In the genomic region with DNA sequence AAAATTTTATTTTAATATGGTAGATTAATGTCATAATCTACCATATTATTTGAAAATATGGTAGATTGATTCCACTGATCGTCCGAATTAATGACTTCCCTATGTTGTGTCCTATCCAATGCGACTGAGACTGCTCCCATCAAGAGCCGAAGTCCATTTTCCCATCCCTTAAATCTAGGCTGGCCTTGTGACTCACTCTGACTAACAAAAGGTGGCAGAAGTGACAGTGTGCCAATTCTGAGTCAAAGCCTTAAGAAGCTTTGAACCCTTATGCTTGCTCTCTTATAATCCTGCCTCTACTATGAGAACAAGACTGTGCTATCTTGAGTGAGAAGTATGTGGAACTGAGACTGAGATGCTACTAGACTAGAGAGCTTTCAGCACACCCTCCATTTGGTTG, we compare ENCODE assay signal across 2 cellular contexts.
TF ChIP-seq lines count a peak whose summit lies in the region.

No MANE protein-coding gene starts in this region.

TF ChIP-seq in IMR-90, 13 proteins besides CTCF, POLR2A, EP300 and RAD21 (continued from another document):
- TF ChIP-seq, protein P1, sequence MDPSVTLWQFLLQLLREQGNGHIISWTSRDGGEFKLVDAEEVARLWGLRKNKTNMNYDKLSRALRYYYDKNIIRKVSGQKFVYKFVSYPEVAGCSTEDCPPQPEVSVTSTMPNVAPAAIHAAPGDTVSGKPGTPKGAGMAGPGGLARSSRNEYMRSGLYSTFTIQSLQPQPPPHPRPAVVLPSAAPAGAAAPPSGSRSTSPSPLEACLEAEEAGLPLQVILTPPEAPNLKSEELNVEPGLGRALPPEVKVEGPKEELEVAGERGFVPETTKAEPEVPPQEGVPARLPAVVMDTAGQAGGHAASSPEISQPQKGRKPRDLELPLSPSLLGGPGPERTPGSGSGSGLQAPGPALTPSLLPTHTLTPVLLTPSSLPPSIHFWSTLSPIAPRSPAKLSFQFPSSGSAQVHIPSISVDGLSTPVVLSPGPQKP (IDR thresholded peaks at IDR 0.05; ENCODE audit: borderline replicate concordance, low read depth, low read length) = no peak

TF ChIP-seq in SK-N-SH treated with all-trans-retinoic acid at 6 μM for 48 hours, 23 proteins besides CTCF, POLR2A, EP300 and RAD21 (continued from another document):
- TF ChIP-seq, protein P2, sequence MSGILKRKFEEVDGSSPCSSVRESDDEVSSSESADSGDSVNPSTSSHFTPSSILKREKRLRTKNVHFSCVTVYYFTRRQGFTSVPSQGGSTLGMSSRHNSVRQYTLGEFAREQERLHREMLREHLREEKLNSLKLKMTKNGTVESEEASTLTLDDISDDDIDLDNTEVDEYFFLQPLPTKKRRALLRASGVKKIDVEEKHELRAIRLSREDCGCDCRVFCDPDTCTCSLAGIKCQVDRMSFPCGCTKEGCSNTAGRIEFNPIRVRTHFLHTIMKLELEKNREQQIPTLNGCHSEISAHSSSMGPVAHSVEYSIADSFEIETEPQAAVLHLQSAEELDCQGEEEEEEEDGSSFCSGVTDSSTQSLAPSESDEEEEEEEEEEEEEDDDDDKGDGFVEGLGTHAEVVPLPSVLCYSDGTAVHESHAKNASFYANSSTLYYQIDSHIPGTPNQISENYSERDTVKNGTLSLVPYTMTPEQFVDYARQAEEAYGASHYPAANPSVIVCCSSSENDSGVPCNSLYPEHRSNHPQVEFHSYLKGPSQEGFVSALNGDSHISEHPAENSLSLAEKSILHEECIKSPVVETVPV (CRISPR knock-in tag; IDR thresholded peaks at IDR 0.05) = no peak
- TF ChIP-seq, protein P3, sequence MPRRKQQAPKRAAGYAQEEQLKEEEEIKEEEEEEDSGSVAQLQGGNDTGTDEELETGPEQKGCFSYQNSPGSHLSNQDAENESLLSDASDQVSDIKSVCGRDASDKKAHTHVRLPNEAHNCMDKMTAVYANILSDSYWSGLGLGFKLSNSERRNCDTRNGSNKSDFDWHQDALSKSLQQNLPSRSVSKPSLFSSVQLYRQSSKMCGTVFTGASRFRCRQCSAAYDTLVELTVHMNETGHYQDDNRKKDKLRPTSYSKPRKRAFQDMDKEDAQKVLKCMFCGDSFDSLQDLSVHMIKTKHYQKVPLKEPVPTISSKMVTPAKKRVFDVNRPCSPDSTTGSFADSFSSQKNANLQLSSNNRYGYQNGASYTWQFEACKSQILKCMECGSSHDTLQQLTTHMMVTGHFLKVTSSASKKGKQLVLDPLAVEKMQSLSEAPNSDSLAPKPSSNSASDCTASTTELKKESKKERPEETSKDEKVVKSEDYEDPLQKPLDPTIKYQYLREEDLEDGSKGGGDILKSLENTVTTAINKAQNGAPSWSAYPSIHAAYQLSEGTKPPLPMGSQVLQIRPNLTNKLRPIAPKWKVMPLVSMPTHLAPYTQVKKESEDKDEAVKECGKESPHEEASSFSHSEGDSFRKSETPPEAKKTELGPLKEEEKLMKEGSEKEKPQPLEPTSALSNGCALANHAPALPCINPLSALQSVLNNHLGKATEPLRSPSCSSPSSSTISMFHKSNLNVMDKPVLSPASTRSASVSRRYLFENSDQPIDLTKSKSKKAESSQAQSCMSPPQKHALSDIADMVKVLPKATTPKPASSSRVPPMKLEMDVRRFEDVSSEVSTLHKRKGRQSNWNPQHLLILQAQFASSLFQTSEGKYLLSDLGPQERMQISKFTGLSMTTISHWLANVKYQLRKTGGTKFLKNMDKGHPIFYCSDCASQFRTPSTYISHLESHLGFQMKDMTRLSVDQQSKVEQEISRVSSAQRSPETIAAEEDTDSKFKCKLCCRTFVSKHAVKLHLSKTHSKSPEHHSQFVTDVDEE (CRISPR knock-in tag; IDR thresholded peaks at IDR 0.05) = no peak
